8 cellular contexts compared by ENCODE assay signal in the genomic region with DNA sequence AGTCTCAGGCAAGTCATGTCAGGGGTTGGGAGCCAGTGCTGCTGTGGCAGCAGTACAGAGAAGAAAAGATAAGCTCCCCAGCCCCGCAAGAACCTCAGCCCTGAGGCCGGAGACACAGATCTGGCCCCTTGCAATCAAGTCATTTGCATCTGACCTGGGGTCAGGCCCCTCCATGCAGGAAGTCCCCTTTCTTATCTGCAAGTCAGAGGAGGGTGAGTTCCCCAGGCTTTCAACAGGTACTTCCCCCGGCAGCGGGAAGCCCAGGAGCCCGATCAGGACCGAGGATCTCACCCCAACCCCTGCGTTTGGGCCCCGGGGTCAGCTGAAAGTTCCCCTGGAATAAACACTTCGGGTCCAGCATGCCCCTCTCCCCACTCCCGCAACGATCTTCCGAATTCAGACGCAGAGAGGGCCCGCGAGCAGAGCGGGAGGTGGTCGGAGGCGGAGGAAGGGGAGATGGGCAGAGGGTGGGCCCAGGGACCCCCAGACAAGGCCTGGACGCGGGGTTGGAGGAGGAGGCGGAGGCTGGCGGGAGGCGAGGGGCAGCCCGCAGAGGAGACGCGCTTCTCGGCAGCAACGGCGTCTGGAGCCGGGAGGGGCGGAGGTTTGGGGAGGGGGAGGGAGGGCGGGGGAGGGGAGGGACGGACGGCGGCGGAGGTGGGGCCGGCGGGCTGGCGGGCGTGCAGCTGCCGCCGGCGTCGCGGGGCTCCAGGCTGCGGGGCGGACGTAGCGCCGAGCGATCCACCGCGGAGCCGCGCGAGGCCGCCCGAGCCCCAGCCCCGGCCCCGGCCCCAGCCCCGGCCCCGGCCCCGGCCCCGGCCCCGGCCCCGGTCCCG. TPM values are rescaled to one million over a fixed set of nuclear protein-coding genes. Genes with fewer than 3 reads are reported as not detected.
A peak's percentile ranks its signal among the peaks of the same experiment; 100 is the strongest.
DNase-seq lines count a peak whose midpoint lies in the region; ATAC-seq and FAIRE-seq lines count a peak whose summit lies in the region.

A gene with protein sequence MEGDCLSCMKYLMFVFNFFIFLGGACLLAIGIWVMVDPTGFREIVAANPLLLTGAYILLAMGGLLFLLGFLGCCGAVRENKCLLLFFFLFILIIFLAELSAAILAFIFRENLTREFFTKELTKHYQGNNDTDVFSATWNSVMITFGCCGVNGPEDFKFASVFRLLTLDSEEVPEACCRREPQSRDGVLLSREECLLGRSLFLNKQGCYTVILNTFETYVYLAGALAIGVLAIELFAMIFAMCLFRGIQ (plus strand): TSS at position 685 of the 836 bp plus-strand sequence. CDS start 179,455 bp downstream, outside the sequence.

- H3K27me3 ChIP-seq in SJCRH30 (no peaks in the 10 kb centered on the region), iPS-15b (ENCODE audit: control insufficient read depth, insufficient read depth, low read length) (peaks cover 46% of the 10 kb centered on the region), small intestine (ENCODE audit: control insufficient read depth in 2 of 2, insufficient read depth in 2 of 2, low read length in 2 of 2) (peaks cover 0 to 2% of the 10 kb centered on the region in 2 donors)

- no peak within 1 kb of the TSS for H3K9ac ChIP-seq in iPS-15b (ENCODE audit: low read depth, low read length)

- 4 to 9% (median 5%) methylated on average over 20 to 34 of the region's 67 CpGs for WGBS in adipose tissue, 3 donors
- WGBS in small intestine, 3 donors: 1 to 3% (median 3%) methylated on average over 20 to 63 of the region's 67 CpGs

- H3K4me3 ChIP-seq in SJCRH30 (peak within 1 kb of the TSS; percentile 78), iPS-15b (ENCODE audit: low read depth, low read length) (peak within 1 kb of the TSS; percentile 64), small intestine (ENCODE audit: low read depth in 1 of 2, low read length in 2 of 2) (peak within 1 kb of the TSS; percentile 27 to 68)

- H3K4me1 ChIP-seq in SJCRH30 (peaks cover 23% of the 10 kb centered on the region), iPS-15b (ENCODE audit: control insufficient read depth, insufficient read depth, low read length) (peaks cover 22% of the 10 kb centered on the region), small intestine (ENCODE audit: control insufficient read depth in 2 of 2, insufficient read depth in 1 of 2, low read depth in 1 of 2, low read length in 1 of 2) (peaks cover 2% of the 10 kb centered on the region in 2 donors)

- peak; percentile 90 for FAIRE-seq in GM18507 (lab: Jason Lieb, UNC)
- no peak for FAIRE-seq in small intestine (lab: Jason Lieb, UNC)

- H3K27ac ChIP-seq in SJCRH30: peak within 1 kb of the TSS; percentile 63
- no peak within 1 kb of the TSS for H3K27ac ChIP-seq in adipose tissue (ENCODE audit: low read depth, low read length)
- peak within 1 kb of the TSS in 1 of 2 donors; percentile 58 for H3K27ac ChIP-seq in small intestine (ENCODE audit: low read depth in 1 of 2, low read length in 1 of 2)

- no peaks in the 10 kb centered on the region for H3K9me3 ChIP-seq in SJCRH30 (replicated peaks)
- H3K9me3 ChIP-seq in iPS-15b (ENCODE audit: control insufficient read depth, insufficient read depth, low read length): no peaks in the 10 kb centered on the region
- no peaks in the 10 kb centered on the region for H3K9me3 ChIP-seq in small intestine (ENCODE audit: control insufficient read depth, low read depth)

- DNase-seq in GM18507 (ENCODE audit: extremely low spot score, insufficient read length, low read depth): peak; percentile 46
- peak; percentile 40 to 60 for DNase-seq in SJCRH30
- DNase-seq in small intestine: no peak
- DNase-seq in Ammon's horn (ENCODE audit: low spot score): no peak

- ATAC-seq in HG02610 (IDR thresholded peaks at IDR 0.05; ENCODE audit: unreplicated experiment): peak; percentile 83
- no peak for ATAC-seq in HG03280 (IDR thresholded peaks at IDR 0.05; ENCODE audit: unreplicated experiment)

- H3K36me3 ChIP-seq in SJCRH30 (no peaks in the 10 kb centered on the region), iPS-15b (ENCODE audit: control insufficient read depth, insufficient read depth, low read length) (no peaks in the 10 kb centered on the region), small intestine (ENCODE audit: control insufficient read depth in 2 of 2, insufficient read depth in 2 of 2, low read length in 2 of 2) (no peaks in the 10 kb centered on the region)

RNA-seq across cellular contexts. Expression of the gene that starts here (rescaled TPM):
- 28.6 and 31.5 TPM in 2 replicates for total RNA-seq in SJCRH30 (2014; rRNA removed; shearing (Covaris generic))
- polyA plus RNA-seq in adipose tissue (10 to 100 TPM in 2 of 3 donors, 1 to 10 TPM in 1; 1.6 to 15.6 (median 14.4) TPM), small intestine (1 to 10 TPM in 2 of 3 donors, not detected in 1; 1.1 to 8.8 TPM)

Comparison
In these comparisons a context has a peak if more than half of its experiments do, and no peak if none do; other contexts are left out.
1. DNase-seq: peak in GM18507 (single experiment) and SJCRH30 (2 of 2); none in small intestine (single experiment) and Ammon's horn (single experiment).
2. Peak in every context shown above with its lines, with median percentiles within 50 percentile points of each other: H3K4me3 ChIP-seq.